9 cellular contexts compared by ENCODE assay signal in genomic region chr3:4877173-4877787, GRCh38.
"Had no signal": no experiment of that assay in that cellular context is flagged by ENCODE, and none has a peak within 500 bp of the region (broad histone marks: within the 10 kb centered on the region; RNA-seq: fewer than 3 reads in every experiment).

No MANE protein-coding gene starts in this region.

- H3K4me1 ChIP-seq: HAP-1 had no signal

- DNase-seq: GM23248, GOT3, H7, HFFc6, KG1 had no signal

- ATAC-seq: HCT116 had no signal

- H3K36me3 ChIP-seq: HAP-1 had no signal

- FAIRE-seq: HTR-8/SVneo had no signal

- H2AFZ ChIP-seq: GM23248 had no signal

- H3K4me3 ChIP-seq: GM23248, HAP-1 had no signal

- H3K27ac ChIP-seq: GM23248, HL-60 had no signal

- H3K9me3 ChIP-seq: HAP-1 had no signal

- H3K9ac ChIP-seq: GM23248 had no signal
